ENCODE assay signal across 19 cellular contexts in the genomic region with DNA sequence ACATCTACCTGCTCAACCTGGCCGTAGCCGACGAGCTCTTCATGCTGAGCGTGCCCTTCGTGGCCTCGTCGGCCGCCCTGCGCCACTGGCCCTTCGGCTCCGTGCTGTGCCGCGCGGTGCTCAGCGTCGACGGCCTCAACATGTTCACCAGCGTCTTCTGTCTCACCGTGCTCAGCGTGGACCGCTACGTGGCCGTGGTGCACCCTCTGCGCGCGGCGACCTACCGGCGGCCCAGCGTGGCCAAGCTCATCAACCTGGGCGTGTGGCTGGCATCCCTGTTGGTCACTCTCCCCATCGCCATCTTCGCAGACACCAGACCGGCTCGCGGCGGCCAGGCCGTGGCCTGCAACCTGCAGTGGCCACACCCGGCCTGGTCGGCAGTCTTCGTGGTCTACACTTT. TPM values are rescaled to one million over a fixed set of nuclear protein-coding genes. Genes with fewer than 3 reads are reported as not detected.
"Had no signal": no experiment of that assay in that cellular context is flagged by ENCODE, and none has a peak within 500 bp of the region (broad histone marks: within the 10 kb centered on the region; RNA-seq: fewer than 3 reads in every experiment).

No MANE protein-coding gene starts in this region.

- DNase-seq: activated CD4-positive, alpha-beta T cell treated with anti-CD3 and anti-CD28 coated beads, Interleukin-2, amount 50 U/mL, for 48 hours; activated CD8-positive, alpha-beta memory T cell treated with anti-CD3 and anti-CD28 coated beads, Interleukin-2, amount 10 ng/mL, durations not matched to agents 7 days and 5 days; activated effector memory CD4-positive, alpha-beta T cell treated with anti-CD3 and anti-CD28 coated beads, Interleukin-2, amount 50 U/mL, for 16 hours; activated T-cell treated with anti-CD3 and anti-CD28 coated beads, Interleukin-2, amount 50 U/mL, for 24 hours; cerebellar nuclear complex; esophagus squamous epithelium; foreskin fibroblast; mucosa of descending colon; naive thymus-derived CD8-positive, alpha-beta T cell; stimulated activated CD4-positive, alpha-beta T cell treated with anti-CD3 and anti-CD28 coated beads, Interleukin-2, amount 100 ng/mL, for 24 hours; stimulated activated naive B cell treated with anti-CD40 and anti-IgM and Interleukin-4, amounts not matched to agents 10 μg/mL and 1 μg/mL and 100 μg/mL, for 72 hours; T-helper 2 cell; trophoblast cell had no signal

- H3K27ac Mint-ChIP-seq: activated CD8-positive, alpha-beta memory T cell treated with anti-CD3 and anti-CD28 coated beads, Interleukin-2, amount 10 ng/mL, durations not matched to agents 7 days and 5 days; activated naive CD8-positive, alpha-beta T cell; activated T-cell treated with anti-CD3 and anti-CD28 coated beads, Interleukin-2, amount 50 U/mL, for 24 hours; brain; naive thymus-derived CD8-positive, alpha-beta T cell; stimulated activated naive B cell treated with anti-CD40 and anti-IgM and Interleukin-4, amounts not matched to agents 10 μg/mL and 1 μg/mL and 100 μg/mL, for 72 hours had no signal

- ATAC-seq: activated CD8-positive, alpha-beta memory T cell treated with anti-CD3 and anti-CD28 coated beads, Interleukin-2, amount 10 ng/mL, durations not matched to agents 7 days and 5 days; mucosa of descending colon; naive thymus-derived CD8-positive, alpha-beta T cell; stimulated activated naive B cell treated with anti-CD40 and anti-IgM and Interleukin-4, amounts not matched to agents 10 μg/mL and 1 μg/mL and 100 μg/mL, for 72 hours had no signal

- H3K9me3 ChIP-seq: esophagus squamous epithelium, heart left ventricle, mucosa of descending colon, prostate gland had no signal

- H3K9me3 Mint-ChIP-seq: activated T-cell treated with anti-CD3 and anti-CD28 coated beads, Interleukin-2, amount 50 U/mL, for 24 hours had no signal

- H3K4me1 Mint-ChIP-seq: activated CD8-positive, alpha-beta memory T cell treated with anti-CD3 and anti-CD28 coated beads, Interleukin-2, amount 10 ng/mL, durations not matched to agents 7 days and 5 days; brain had no signal

- H3K36me3 ChIP-seq: esophagus squamous epithelium, heart left ventricle, prostate gland had no signal

- H3K36me3 Mint-ChIP-seq: activated CD8-positive, alpha-beta memory T cell treated with anti-CD3 and anti-CD28 coated beads, Interleukin-2, amount 10 ng/mL, durations not matched to agents 7 days and 5 days; activated naive CD8-positive, alpha-beta T cell; brain; naive thymus-derived CD8-positive, alpha-beta T cell; stimulated activated naive B cell treated with anti-CD40 and anti-IgM and Interleukin-4, amounts not matched to agents 10 μg/mL and 1 μg/mL and 100 μg/mL, for 72 hours had no signal

- H3K4me1 ChIP-seq: prostate gland had no signal

- H3K27ac ChIP-seq: esophagus squamous epithelium, heart left ventricle, prostate gland had no signal

- H3K4me3 ChIP-seq: lung, mucosa of descending colon, prostate gland had no signal

- H3K4me3 Mint-ChIP-seq: activated CD8-positive, alpha-beta memory T cell treated with anti-CD3 and anti-CD28 coated beads, Interleukin-2, amount 10 ng/mL, durations not matched to agents 7 days and 5 days; activated naive CD8-positive, alpha-beta T cell; activated T-cell treated with anti-CD3 and anti-CD28 coated beads, Interleukin-2, amount 50 U/mL, for 24 hours; naive thymus-derived CD8-positive, alpha-beta T cell; stimulated activated naive B cell treated with anti-CD40 and anti-IgM and Interleukin-4, amounts not matched to agents 10 μg/mL and 1 μg/mL and 100 μg/mL, for 72 hours had no signal

RNA-seq across cellular contexts. Expression of a gene that starts 0.6 kb away (rescaled TPM):
- total RNA-seq: activated CD8-positive, alpha-beta memory T cell treated with anti-CD3 and anti-CD28 coated beads, Interleukin-2, amount 10 ng/mL, durations not matched to agents 7 days and 5 days; esophagus squamous epithelium; lung; naive thymus-derived CD8-positive, alpha-beta T cell; omental fat pad; prostate gland had no signal
- polyA plus RNA-seq: heart left ventricle; naive thymus-derived CD8-positive, alpha-beta T cell had no signal

RNA-seq across cellular contexts. Expression of a gene that starts 13.7 kb away (rescaled TPM):
- total RNA-seq: activated CD8-positive, alpha-beta memory T cell treated with anti-CD3 and anti-CD28 coated beads, Interleukin-2, amount 10 ng/mL, durations not matched to agents 7 days and 5 days had no signal
- polyA plus RNA-seq: naive thymus-derived CD8-positive, alpha-beta T cell had no signal
